In genomic region chr12:9649532-9649940, GRCh38 we compare ENCODE assay signal across 8 cellular contexts.
A peak's percentile ranks its signal among the peaks of the same experiment; 100 is the strongest.
DNase-seq lines count a peak whose midpoint lies in the region; ATAC-seq and TF ChIP-seq lines count a peak whose summit lies in the region.

No MANE protein-coding gene starts in this region.

- TF ChIP-seq CTCF in parathyroid adenoma (IDR thresholded peaks at IDR 0.05), result no peak

- H3K27ac ChIP-seq in epithelial cell of prostate, result peak overlapping the region; percentile 91
- H3K27ac ChIP-seq in parathyroid adenoma, result peak overlapping the region; percentile 79

- no peak for ATAC-seq in GM19397 (IDR thresholded peaks at IDR 0.05; ENCODE audit: unreplicated experiment)

- no peaks in the 10 kb centered on the region for H3K4me1 ChIP-seq in parathyroid adenoma

- H3K4me2 ChIP-seq in parathyroid adenoma (ENCODE audit: low read length), result peak overlapping the region; percentile 84

- H3K9me3 ChIP-seq in parathyroid adenoma (ENCODE audit: control insufficient read depth, low read length), result no peaks in the 10 kb centered on the region

- H3K36me3 ChIP-seq in parathyroid adenoma (ENCODE audit: control insufficient read depth, insufficient read depth, low read length), result no peaks in the 10 kb centered on the region

- no peaks in the 10 kb centered on the region for H3K79me2 ChIP-seq in parathyroid adenoma

- DNase-seq in activated CD8-positive, alpha-beta memory T cell treated with anti-CD3 and anti-CD28 coated beads for 24 hours, result peak; percentile 82
- no peak for DNase-seq in activated CD8-positive, alpha-beta memory T cell treated with anti-CD3 and anti-CD28 coated beads, Interleukin-2, amount 50 U/mL, for 4 hours
- peak; percentile 46 for DNase-seq in SW480 (ENCODE audit: low spot score)
- DNase-seq in epithelial cell of prostate (ENCODE audit: low read depth, low spot score), result no peak
- DNase-seq in HPDE6-E6E7 (ENCODE audit: extremely low spot score), result no peak
- no peak for DNase-seq in GDM1 (lab: John Stamatoyannopoulos, UW)

- no peak overlapping the region for H3K9ac ChIP-seq in parathyroid adenoma

- H2AFZ ChIP-seq in parathyroid adenoma, result peak overlapping the region; percentile 96

- H3K27me3 ChIP-seq in parathyroid adenoma (ENCODE audit: control insufficient read depth, insufficient read depth, low read length), result no peaks in the 10 kb centered on the region

- H3K4me3 ChIP-seq in parathyroid adenoma (ENCODE audit: low read depth, low read length), result peak overlapping the region; percentile 78

Comparison
In these comparisons a context has a peak if more than half of its experiments do, and no peak if none do; other contexts are left out.
1. DNase-seq: peak in activated CD8-positive, alpha-beta memory T cell treated with anti-CD3 and anti-CD28 coated beads for 24 hours (single experiment) and SW480 (single experiment); none in activated CD8-positive, alpha-beta memory T cell treated with anti-CD3 and anti-CD28 coated beads, Interleukin-2, amount 50 U/mL, for 4 hours (single experiment), epithelial cell of prostate (single experiment), HPDE6-E6E7 (single experiment) and GDM1 (single experiment).